Comparison of ENCODE assay signal across 1 cellular context in the genomic region with DNA sequence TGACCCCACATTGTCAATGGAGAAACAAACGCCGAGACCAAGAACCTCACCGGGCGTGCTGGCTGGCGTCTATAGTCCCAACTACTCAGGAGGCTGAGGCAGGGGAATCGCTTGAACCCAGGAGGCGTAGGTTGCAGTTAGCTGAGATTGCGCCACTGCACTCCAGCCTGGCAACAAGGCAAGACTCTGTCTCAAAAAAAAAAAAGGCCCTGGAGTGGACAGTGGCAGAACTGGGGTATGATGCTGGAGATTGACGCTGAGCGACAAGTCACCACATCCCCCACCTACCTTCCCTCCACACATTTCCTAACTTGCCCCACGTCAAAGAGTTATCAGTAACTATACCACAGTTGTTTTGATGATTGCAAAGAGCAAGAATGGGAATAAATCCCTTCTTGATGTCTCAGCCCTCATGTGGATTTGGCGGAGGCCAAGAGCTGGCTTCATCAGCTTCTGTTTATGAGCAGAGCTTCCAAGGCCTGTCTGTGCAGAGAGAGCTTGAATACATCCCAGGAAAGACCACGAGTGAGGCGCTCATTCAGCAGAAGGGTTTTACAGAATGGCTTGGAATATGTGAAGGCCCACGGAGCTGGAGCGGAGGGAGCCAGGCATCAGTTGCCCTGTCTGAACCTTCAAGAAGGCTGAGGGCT.
TF ChIP-seq lines count a peak whose summit lies in the region.

No MANE protein-coding gene starts in this region.

TF ChIP-seq in H1, 55 proteins besides CTCF, POLR2A, EP300 and RAD21:
- TF ChIP-seq BCL11A (IDR thresholded peaks at IDR 0.05; ENCODE audit: low read depth in 2 of 2, low read length in 2 of 2) (no peak), RNF2 (IDR thresholded peaks at IDR 0.05; ENCODE audit: borderline replicate concordance, low read depth, low read length, missing control alignments, poor library complexity, severe bottlenecking) (no peak), KDM4A (IDR thresholded peaks at IDR 0.05; ENCODE audit: low read depth, low read length, severe bottlenecking) (no peak)
- TF ChIP-seq, protein P1, sequence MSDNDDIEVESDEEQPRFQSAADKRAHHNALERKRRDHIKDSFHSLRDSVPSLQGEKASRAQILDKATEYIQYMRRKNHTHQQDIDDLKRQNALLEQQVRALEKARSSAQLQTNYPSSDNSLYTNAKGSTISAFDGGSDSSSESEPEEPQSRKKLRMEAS (IDR thresholded peaks at IDR 0.05): no peak
